Comparison of ENCODE assay signal across 17 cellular contexts in genomic region chr19:5125376-5125775, GRCh38.
"Had no signal": no experiment of that assay in that cellular context is flagged by ENCODE, and none has a peak within 500 bp of the region (broad histone marks: within the 10 kb centered on the region; RNA-seq: fewer than 3 reads in every experiment).

No MANE protein-coding gene starts in this region.

- DNase-seq: activated CD4-positive, alpha-beta memory T cell treated with anti-CD3 and anti-CD28 coated beads, Interleukin-2, amount 10 ng/mL, durations not matched to agents 7 days and 5 days; activated CD4-positive, alpha-beta T cell treated with anti-CD3 and anti-CD28 coated beads for 36 hours; activated gamma-delta T cell; activated T-cell treated with anti-CD3 and anti-CD28 coated beads, Interleukin-2, amount 50 U/mL, for 48 hours; amygdala; brain microvascular endothelial cell; cerebellar nuclear complex; dorsolateral prefrontal cortex; glutamatergic neuron; left cardiac atrium; stimulated activated CD4-positive, alpha-beta T cell treated with anti-CD3 and anti-CD28 coated beads, Interleukin-4, amount 100 ng/mL, for 4 hours; thyroid gland; uterus had no signal

- H3K27me3 Mint-ChIP-seq: activated CD4-positive, alpha-beta memory T cell treated with anti-CD3 and anti-CD28 coated beads, Interleukin-2, amount 10 ng/mL, durations not matched to agents 7 days and 5 days; activated CD4-positive, alpha-beta T cell treated with anti-CD3 and anti-CD28 coated beads for 36 hours; activated naive CD8-positive, alpha-beta T cell had no signal

- H3K36me3 ChIP-seq: uterus had no signal

- H3K27ac ChIP-seq: brain microvascular endothelial cell, esophagus muscularis mucosa, thyroid gland, uterus had no signal

- H3K27ac Mint-ChIP-seq: activated CD4-positive, alpha-beta memory T cell treated with anti-CD3 and anti-CD28 coated beads, Interleukin-2, amount 10 ng/mL, durations not matched to agents 7 days and 5 days; activated CD4-positive, alpha-beta T cell treated with anti-CD3 and anti-CD28 coated beads for 36 hours; activated naive CD8-positive, alpha-beta T cell had no signal

- H3K9me3 ChIP-seq: esophagus muscularis mucosa, thyroid gland, uterus had no signal

- H3K27me3 ChIP-seq: brain microvascular endothelial cell, dorsolateral prefrontal cortex, esophagus muscularis mucosa, thyroid gland, uterus had no signal

- ATAC-seq: activated CD4-positive, alpha-beta T cell treated with anti-CD3 and anti-CD28 coated beads for 36 hours; left cardiac atrium had no signal

- H3K4me3 Mint-ChIP-seq: activated CD4-positive, alpha-beta memory T cell treated with anti-CD3 and anti-CD28 coated beads, Interleukin-2, amount 10 ng/mL, durations not matched to agents 7 days and 5 days; activated CD4-positive, alpha-beta T cell treated with anti-CD3 and anti-CD28 coated beads for 36 hours; activated naive CD8-positive, alpha-beta T cell; nephron had no signal

- H3K9me3 Mint-ChIP-seq: activated CD4-positive, alpha-beta memory T cell treated with anti-CD3 and anti-CD28 coated beads, Interleukin-2, amount 10 ng/mL, durations not matched to agents 7 days and 5 days; nephron had no signal

- H3K4me3 ChIP-seq: dorsolateral prefrontal cortex, esophagus muscularis mucosa, lung, thyroid gland, uterus had no signal
